In genomic region chr7:124071843-124072242, GRCh38 we compare ENCODE assay signal across 18 cellular contexts. TPM values are rescaled to one million over a fixed set of nuclear protein-coding genes. Genes with fewer than 3 reads are reported as not detected.
"Had no signal": no experiment of that assay in that cellular context is flagged by ENCODE, and none has a peak within 500 bp of the region (broad histone marks: within the 10 kb centered on the region; RNA-seq: fewer than 3 reads in every experiment).

No MANE protein-coding gene starts in this region.

- H3K27ac Mint-ChIP-seq: activated CD8-positive, alpha-beta T cell treated with anti-CD3 and anti-CD28 coated beads, Interleukin-2, amount 10 ng/mL, durations not matched to agents 7 days and 5 days; activated naive CD8-positive, alpha-beta T cell treated with anti-CD3 and anti-CD28 coated beads, Interleukin-2, amount 10 ng/mL, durations not matched to agents 7 days and 5 days; naive thymus-derived CD4-positive, alpha-beta T cell; stimulated activated naive CD8-positive, alpha-beta T cell treated with anti-CD3 and anti-CD28 coated beads, Interleukin-15, amount 100 ng/mL, for 72 hours; WTC11 had no signal

- H3K27me3 Mint-ChIP-seq: activated naive CD8-positive, alpha-beta T cell treated with anti-CD3 and anti-CD28 coated beads, Interleukin-2, amount 10 ng/mL, durations not matched to agents 7 days and 5 days; naive thymus-derived CD4-positive, alpha-beta T cell; stimulated activated naive CD8-positive, alpha-beta T cell treated with anti-CD3 and anti-CD28 coated beads, Interleukin-15, amount 100 ng/mL, for 72 hours had no signal

- H3K27me3 ChIP-seq: esophagus squamous epithelium had no signal

- H3K27ac ChIP-seq: esophagus squamous epithelium, parathyroid adenoma, thoracic aorta had no signal

- H3K4me3 ChIP-seq: esophagus squamous epithelium, thoracic aorta had no signal

- H3K4me3 Mint-ChIP-seq: activated CD8-positive, alpha-beta T cell treated with anti-CD3 and anti-CD28 coated beads, Interleukin-2, amount 10 ng/mL, durations not matched to agents 7 days and 5 days; activated naive CD8-positive, alpha-beta T cell treated with anti-CD3 and anti-CD28 coated beads, Interleukin-2, amount 10 ng/mL, durations not matched to agents 7 days and 5 days; naive thymus-derived CD4-positive, alpha-beta T cell; stimulated activated naive CD8-positive, alpha-beta T cell treated with anti-CD3 and anti-CD28 coated beads, Interleukin-15, amount 100 ng/mL, for 72 hours; WTC11 had no signal

- ATAC-seq: activated CD8-positive, alpha-beta T cell treated with anti-CD3 and anti-CD28 coated beads, Interleukin-2, amount 10 ng/mL, durations not matched to agents 7 days and 5 days; left cardiac atrium; naive thymus-derived CD4-positive, alpha-beta T cell; stimulated activated naive CD8-positive, alpha-beta T cell treated with anti-CD3 and anti-CD28 coated beads, Interleukin-15, amount 100 ng/mL, for 72 hours; WTC11 had no signal

- H3K9me3 ChIP-seq: esophagus squamous epithelium, thoracic aorta had no signal

- H3K36me3 ChIP-seq: esophagus squamous epithelium, thoracic aorta had no signal

- H3K4me1 Mint-ChIP-seq: activated naive CD8-positive, alpha-beta T cell treated with anti-CD3 and anti-CD28 coated beads, Interleukin-2, amount 10 ng/mL, durations not matched to agents 7 days and 5 days; naive thymus-derived CD4-positive, alpha-beta T cell; stimulated activated naive CD8-positive, alpha-beta T cell treated with anti-CD3 and anti-CD28 coated beads, Interleukin-15, amount 100 ng/mL, for 72 hours; WTC11 had no signal

- DNase-seq: activated CD4-positive, alpha-beta T cell treated with anti-CD3 and anti-CD28 coated beads for 48 hours; activated CD8-positive, alpha-beta memory T cell treated with anti-CD3 and anti-CD28 coated beads, Interleukin-2, amount 50 U/mL, for 48 hours; activated CD8-positive, alpha-beta T cell treated with anti-CD3 and anti-CD28 coated beads, Interleukin-2, amount 10 ng/mL, durations not matched to agents 7 days and 5 days; activated naive CD8-positive, alpha-beta T cell treated with anti-CD3 and anti-CD28 coated beads, Interleukin-2, amount 10 ng/mL, durations not matched to agents 7 days and 5 days; anterior cingulate cortex; esophagus squamous epithelium; foreskin fibroblast; left cardiac atrium; naive thymus-derived CD4-positive, alpha-beta T cell; retina; stimulated activated CD4-positive, alpha-beta T cell treated with anti-CD3 and anti-CD28 coated beads, Interleukin-4, amount 100 ng/mL, for 4 hours; stimulated activated naive CD8-positive, alpha-beta T cell treated with anti-CD3 and anti-CD28 coated beads, Interleukin-15, amount 100 ng/mL, for 72 hours had no signal

- H3K36me3 Mint-ChIP-seq: activated naive CD8-positive, alpha-beta T cell treated with anti-CD3 and anti-CD28 coated beads, Interleukin-2, amount 10 ng/mL, durations not matched to agents 7 days and 5 days; naive thymus-derived CD4-positive, alpha-beta T cell; WTC11 had no signal

- H3K9me3 Mint-ChIP-seq: activated naive CD8-positive, alpha-beta T cell treated with anti-CD3 and anti-CD28 coated beads, Interleukin-2, amount 10 ng/mL, durations not matched to agents 7 days and 5 days; WTC11 had no signal

- H3K4me1 ChIP-seq: esophagus squamous epithelium, parathyroid adenoma had no signal

RNA-seq across cellular contexts. Expression of gene TMEM229A, which starts 39.0 kb away (rescaled TPM):
- total RNA-seq: activated CD8-positive, alpha-beta T cell treated with anti-CD3 and anti-CD28 coated beads, Interleukin-2, amount 10 ng/mL, durations not matched to agents 7 days and 5 days; activated naive CD8-positive, alpha-beta T cell treated with anti-CD3 and anti-CD28 coated beads, Interleukin-2, amount 10 ng/mL, durations not matched to agents 7 days and 5 days; esophagus squamous epithelium; lung microvascular endothelial cell; mononuclear cell; naive thymus-derived CD4-positive, alpha-beta T cell; skeletal muscle tissue; thoracic aorta had no signal
